1 cellular context compared by ENCODE assay signal in the genomic region with DNA sequence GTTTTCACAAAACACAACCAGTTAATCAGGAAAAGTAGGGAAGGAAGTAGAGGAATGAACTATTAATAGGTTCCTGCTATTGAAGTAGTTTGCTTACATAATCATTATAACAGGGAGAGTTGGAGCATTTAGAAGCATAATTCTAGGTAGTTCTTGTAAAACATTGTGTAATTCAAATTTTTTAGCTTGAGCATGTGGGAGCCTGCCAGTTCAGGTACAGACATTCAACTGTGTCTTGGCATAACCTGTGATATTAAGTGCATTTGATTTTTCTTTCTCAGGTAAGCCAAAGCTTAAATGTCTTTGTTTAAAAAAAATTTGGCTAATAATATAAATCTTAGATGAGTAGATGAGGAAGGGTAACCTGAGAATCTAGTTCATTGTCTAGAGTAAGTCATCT.
TF ChIP-seq lines count a peak whose summit lies in the region.

No MANE protein-coding gene starts in this region.

TF ChIP-seq in GM12878, 131 proteins besides CTCF, POLR2A, EP300 and RAD21:
- TF ChIP-seq ZNF687 (IDR thresholded peaks at IDR 0.05): no peak
- TF ChIP-seq MEF2A (IDR thresholded peaks at IDR 0.05; ENCODE audit: insufficient read depth, low read depth, low read length): no peak
- no peak for TF ChIP-seq BMI1 (IDR thresholded peaks at IDR 0.05; ENCODE audit: borderline replicate concordance)
- TF ChIP-seq USF2 (IDR thresholded peaks at IDR 0.05; ENCODE audit: borderline replicate concordance, low read depth, low read length): no peak
- TF ChIP-seq, protein P1, sequence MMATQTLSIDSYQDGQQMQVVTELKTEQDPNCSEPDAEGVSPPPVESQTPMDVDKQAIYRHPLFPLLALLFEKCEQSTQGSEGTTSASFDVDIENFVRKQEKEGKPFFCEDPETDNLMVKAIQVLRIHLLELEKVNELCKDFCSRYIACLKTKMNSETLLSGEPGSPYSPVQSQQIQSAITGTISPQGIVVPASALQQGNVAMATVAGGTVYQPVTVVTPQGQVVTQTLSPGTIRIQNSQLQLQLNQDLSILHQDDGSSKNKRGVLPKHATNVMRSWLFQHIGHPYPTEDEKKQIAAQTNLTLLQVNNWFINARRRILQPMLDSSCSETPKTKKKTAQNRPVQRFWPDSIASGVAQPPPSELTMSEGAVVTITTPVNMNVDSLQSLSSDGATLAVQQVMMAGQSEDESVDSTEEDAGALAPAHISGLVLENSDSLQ (IDR thresholded peaks at IDR 0.05): no peak
TF ChIP-seq in GM12878: peak in this region for 0.
